Comparison of ENCODE assay signal across 2 cellular contexts in the genomic region with DNA sequence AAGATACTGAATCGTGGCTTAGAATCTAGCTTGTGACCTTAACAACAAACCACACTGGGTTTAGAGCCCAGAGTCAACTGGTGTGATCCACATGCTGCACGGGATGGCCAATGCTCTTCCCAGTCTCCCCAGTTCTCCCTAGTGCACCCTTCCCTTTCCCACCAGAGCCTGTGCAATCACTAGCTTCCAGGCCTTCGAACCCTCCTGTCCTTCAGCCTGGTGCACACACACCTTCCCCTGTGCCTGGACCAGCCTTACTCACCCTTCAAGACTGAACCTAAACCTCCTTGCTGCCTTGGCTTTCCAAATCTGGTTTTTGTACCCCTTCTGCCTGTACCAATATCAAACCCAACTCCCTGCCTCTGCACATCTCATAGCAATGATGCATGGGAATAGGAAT.
TF ChIP-seq lines count a peak whose summit lies in the region.

No MANE protein-coding gene starts in this region.

TF ChIP-seq in GM23338, 12 proteins besides CTCF, POLR2A, EP300 and RAD21:
- no peak for TF ChIP-seq CREB1 (CRISPR knock-in tag; IDR thresholded peaks at IDR 0.05; ENCODE audit: low read depth)
- TF ChIP-seq JUNB (IDR thresholded peaks at IDR 0.05; ENCODE audit: unreplicated experiment) = no peak
- TF ChIP-seq REST (IDR thresholded peaks at IDR 0.05; ENCODE audit: unreplicated experiment) = no peak
- TF ChIP-seq, protein P1, sequence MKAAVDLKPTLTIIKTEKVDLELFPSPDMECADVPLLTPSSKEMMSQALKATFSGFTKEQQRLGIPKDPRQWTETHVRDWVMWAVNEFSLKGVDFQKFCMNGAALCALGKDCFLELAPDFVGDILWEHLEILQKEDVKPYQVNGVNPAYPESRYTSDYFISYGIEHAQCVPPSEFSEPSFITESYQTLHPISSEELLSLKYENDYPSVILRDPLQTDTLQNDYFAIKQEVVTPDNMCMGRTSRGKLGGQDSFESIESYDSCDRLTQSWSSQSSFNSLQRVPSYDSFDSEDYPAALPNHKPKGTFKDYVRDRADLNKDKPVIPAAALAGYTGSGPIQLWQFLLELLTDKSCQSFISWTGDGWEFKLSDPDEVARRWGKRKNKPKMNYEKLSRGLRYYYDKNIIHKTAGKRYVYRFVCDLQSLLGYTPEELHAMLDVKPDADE (IDR thresholded peaks at IDR 0.05) = no peak
- no peak for TF ChIP-seq POLR2AphosphoS5 (IDR thresholded peaks at IDR 0.05; ENCODE audit: low read depth)

TF ChIP-seq in H1, 55 proteins besides CTCF, POLR2A, EP300 and RAD21:
- TF ChIP-seq ZNF274 (IDR thresholded peaks at IDR 0.05; ENCODE audit: borderline replicate concordance, extremely low read depth, low read length) = no peak
- no peak for TF ChIP-seq POU5F1 (IDR thresholded peaks at IDR 0.05; ENCODE audit: low read depth, low read length)
- TF ChIP-seq CHD2 (IDR thresholded peaks at IDR 0.05; ENCODE audit: low read length) = no peak
- no peak for TF ChIP-seq TAF1 (IDR thresholded peaks at IDR 0.05; ENCODE audit: low read depth, low read length)
- TF ChIP-seq YY1 (IDR thresholded peaks at IDR 0.05; ENCODE audit: low read depth, low read length) = no peak
- no peak for TF ChIP-seq TAF7 (optimal IDR thresholded peaks at IDR 0.05; ENCODE audit: borderline replicate concordance, low read depth, low read length)
- no peak for TF ChIP-seq SP4 (IDR thresholded peaks at IDR 0.05; ENCODE audit: low read length)
- TF ChIP-seq MAX (IDR thresholded peaks at IDR 0.05) = no peak
- TF ChIP-seq E2F6 (IDR thresholded peaks at IDR 0.05) = no peak
- TF ChIP-seq BRCA1 (IDR thresholded peaks at IDR 0.05; ENCODE audit: low read depth, low read length) = no peak
- no peak for TF ChIP-seq BCL11A (IDR thresholded peaks at IDR 0.05; ENCODE audit: low read depth in 2 of 2, low read length in 2 of 2)
- no peak for TF ChIP-seq RFX5 (IDR thresholded peaks at IDR 0.05; ENCODE audit: borderline replicate concordance, low read depth, low read length)
- no peak for TF ChIP-seq GABPA (IDR thresholded peaks at IDR 0.05; ENCODE audit: borderline replicate concordance, insufficient read depth, low read length)
- no peak for TF ChIP-seq TEAD4 (IDR thresholded peaks at IDR 0.05; ENCODE audit: low read depth, low read length)
- TF ChIP-seq SRF (IDR thresholded peaks at IDR 0.05; ENCODE audit: low read depth, low read length) = no peak
- TF ChIP-seq RBBP5 (IDR thresholded peaks at IDR 0.05; ENCODE audit: borderline replicate concordance, low read depth, low read length) = no peak
- TF ChIP-seq FOSL1 (IDR thresholded peaks at IDR 0.05; ENCODE audit: insufficient read depth, low read depth, low read length) = no peak
- no peak for TF ChIP-seq BACH1 (IDR thresholded peaks at IDR 0.05; ENCODE audit: low read length)
- no peak for TF ChIP-seq NRF1 (IDR thresholded peaks at IDR 0.05; ENCODE audit: low read depth, low read length)
- TF ChIP-seq RXRA (IDR thresholded peaks at IDR 0.05; ENCODE audit: insufficient read depth, low read depth, low read length) = no peak
